Comparison of ENCODE assay signal across 21 cellular contexts in the genomic region with DNA sequence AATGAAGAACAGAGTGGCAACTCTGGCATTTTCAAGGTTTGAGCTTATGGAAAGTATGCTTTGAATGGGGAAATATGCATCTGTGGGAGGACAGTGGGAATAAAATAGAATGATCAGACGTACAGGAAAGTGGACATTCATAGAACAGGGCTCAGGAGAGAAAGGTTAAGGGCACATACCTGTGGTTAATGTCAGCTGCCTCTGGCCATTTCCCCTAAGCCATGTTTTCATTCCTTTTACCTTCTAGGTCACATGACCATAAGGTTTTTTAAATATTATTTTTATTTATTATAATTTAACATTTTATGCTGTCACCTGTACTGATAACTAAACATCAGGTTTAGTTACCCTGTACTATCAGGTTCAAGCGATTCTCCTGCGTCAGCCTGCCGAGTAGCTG.
"Had no signal": no experiment of that assay in that cellular context is flagged by ENCODE, and none has a peak within 500 bp of the region (broad histone marks: within the 10 kb centered on the region; RNA-seq: fewer than 3 reads in every experiment).

No MANE protein-coding gene starts in this region.

- H3K27me3 ChIP-seq: dorsolateral prefrontal cortex, pancreas, testis, tibial nerve, upper lobe of right lung, vagina had no signal

- H3K4me1 ChIP-seq: testis, upper lobe of right lung had no signal

- DNase-seq: cortex of kidney; dorsolateral prefrontal cortex; effector CD8-positive, alpha-beta T cell; foreskin fibroblast; kidney glomerular epithelial cell; mucosa of descending colon; naive thymus-derived CD8-positive, alpha-beta T cell; pancreas; right cardiac atrium; stimulated activated CD4-positive, alpha-beta T cell treated with anti-CD3 and anti-CD28 coated beads, Interleukin-4, amount 100 ng/mL, for 1 hour; stimulated activated CD8-positive, alpha-beta memory T cell treated with anti-CD3 and anti-CD28 coated beads, Interleukin-4, amount 100 ng/mL, for 48 hours; stimulated activated naive CD8-positive, alpha-beta T cell treated with anti-CD3 and anti-CD28 coated beads, Interleukin-15, amount 100 ng/mL, for 72 hours; testis; upper lobe of right lung had no signal

- H3K27me3 Mint-ChIP-seq: naive thymus-derived CD8-positive, alpha-beta T cell; progenitor cell of endocrine pancreas; stimulated activated naive CD8-positive, alpha-beta T cell treated with anti-CD3 and anti-CD28 coated beads, Interleukin-15, amount 100 ng/mL, for 72 hours had no signal

- H3K4me3 Mint-ChIP-seq: neural crest cell; stimulated activated effector memory CD8-positive, alpha-beta T cell treated with anti-CD3 and anti-CD28 coated beads, Interleukin-12 subunit alpha, Interleukin-12 subunit beta, amount 100 ng/mL, for 72 hours; stimulated activated naive CD8-positive, alpha-beta T cell treated with anti-CD3 and anti-CD28 coated beads, Interleukin-15, amount 100 ng/mL, for 72 hours had no signal

- H3K27ac ChIP-seq: pancreas, testis, tibial nerve, upper lobe of right lung, vagina had no signal

- H3K9me3 ChIP-seq: pancreas, testis, vagina had no signal

- H3K4me3 ChIP-seq: dorsolateral prefrontal cortex, mucosa of descending colon, pancreas, testis, tibial nerve, upper lobe of right lung, vagina had no signal

- ATAC-seq: esophagus mucosa; left lobe of liver; mucosa of descending colon; naive thymus-derived CD8-positive, alpha-beta T cell; pancreas; right cardiac atrium; stimulated activated effector memory CD8-positive, alpha-beta T cell treated with anti-CD3 and anti-CD28 coated beads, Interleukin-12 subunit alpha, Interleukin-12 subunit beta, amount 100 ng/mL, for 72 hours; stimulated activated naive CD8-positive, alpha-beta T cell treated with anti-CD3 and anti-CD28 coated beads, Interleukin-15, amount 100 ng/mL, for 72 hours; upper lobe of right lung had no signal

- H3K36me3 ChIP-seq: upper lobe of right lung, vagina had no signal
